In the genomic region with DNA sequence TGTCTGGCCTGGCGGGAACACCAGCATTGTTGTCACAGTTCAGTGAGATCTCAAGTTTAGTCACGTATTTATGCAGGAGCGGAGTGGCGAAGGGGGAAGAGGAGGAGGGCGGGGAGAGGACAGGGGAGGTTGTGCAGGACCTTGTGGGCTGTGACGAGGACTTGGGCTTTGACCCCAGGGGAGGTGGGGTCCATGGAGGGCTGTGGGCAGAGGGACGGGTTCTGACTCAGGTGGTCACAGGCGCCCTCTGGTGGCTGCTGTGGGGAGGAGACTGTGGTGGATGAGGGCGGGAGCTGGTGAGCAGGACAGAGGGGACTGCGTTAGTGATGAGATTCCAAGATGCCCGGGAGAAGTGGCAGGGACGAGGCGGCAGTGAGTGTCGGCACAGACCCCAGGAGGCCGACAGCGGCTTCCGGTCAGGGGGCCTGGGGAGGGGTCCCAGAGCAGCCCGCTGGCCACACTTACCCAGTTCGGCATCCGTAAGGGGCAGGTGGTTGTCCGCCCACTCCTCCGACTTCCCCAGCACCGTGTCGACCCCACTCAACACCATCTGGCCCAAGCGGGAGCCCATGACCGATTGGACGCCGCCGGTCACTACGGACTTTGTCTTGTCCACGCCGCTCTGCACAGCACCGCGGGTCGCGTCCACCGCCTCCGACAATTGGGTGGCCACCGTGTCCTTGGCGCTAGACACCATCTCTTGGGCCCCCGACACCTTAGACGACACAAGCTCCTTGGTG, we compare ENCODE assay signal across 8 cellular contexts. TPM values are rescaled to one million over a fixed set of nuclear protein-coding genes. Genes with fewer than 3 reads are reported as not detected.
DNase-seq lines count a peak whose midpoint lies in the region; ATAC-seq and TF ChIP-seq lines count a peak whose summit lies in the region.

No MANE protein-coding gene starts in this region.

- ATAC-seq in CD4-positive, alpha-beta T cell (ENCODE audit: poor library complexity): peak; percentile 84
- peak; percentile 91 for ATAC-seq in Right ventricle myocardium superior (ENCODE audit: poor library complexity)
- ATAC-seq in aorta (ENCODE audit: low FRiP score): peak; percentile 87
- ATAC-seq in HG03025 (IDR thresholded peaks at IDR 0.05; ENCODE audit: low FRiP score, unreplicated experiment): no peak

- H3K36me3 Mint-ChIP-seq in CD4-positive, alpha-beta T cell (ENCODE audit: low read depth): peaks cover 35% of the 10 kb centered on the region
- H3K36me3 Mint-ChIP-seq in progenitor cell of endocrine pancreas (ENCODE audit: insufficient read depth): peaks cover 13% of the 10 kb centered on the region

- H3K27ac ChIP-seq in CD4-positive, alpha-beta T cell (ENCODE audit: low read depth, low read length): no peak overlapping the region
- H3K27ac ChIP-seq in HL-60 (replicated peaks): no peak overlapping the region
- H3K27ac ChIP-seq in SJSA1: no peak overlapping the region
- no peak overlapping the region for H3K27ac ChIP-seq in aorta (ENCODE audit: low read depth in 1 of 2, low read length in 2 of 2)

- intact Hi-C loops in CD4-positive, alpha-beta T cell (cut with DNase I, micrococcal nuclease): loop anchor here (1.0 kb wide), 2 partner anchors 42 to 180 kb away; no protein-coding TSS in a partner anchor
- intact Hi-C loops in Right ventricle myocardium superior (cut with DNase I) (loop anchor here (1.0 kb wide), 1 partner anchor 42 kb away; no protein-coding TSS in a partner anchor), aorta (cut with DNase I) (loop anchor here (1.0 kb wide), 1 partner anchor 42 kb away; no protein-coding TSS in a partner anchor)

- DNase-seq in CD4-positive, alpha-beta T cell: peak; percentile 63 to 79 (median 70)
- DNase-seq in HL-60 (ENCODE audit: low read depth in 1 of 2, low spot score in 1 of 2) (peak in 1 of 2 experiments; percentile 47), SJSA1 (ENCODE audit: low read depth in 1 of 2, low spot score in 2 of 2) (peak; percentile 54 to 83), Right ventricle myocardium superior (peak; percentile 88), progenitor cell of endocrine pancreas (ENCODE audit: low spot score, unreplicated experiment) (peak; percentile 68), aorta (peak; percentile 79 to 93)
- DNase-seq in activated naive CD4-positive, alpha-beta T cell treated with Interleukin-2 at 50 U/mL for 16 hours: peak; percentile 80

- H3K27ac Mint-ChIP-seq in CD4-positive, alpha-beta T cell: no peak overlapping the region
- H3K27ac Mint-ChIP-seq in progenitor cell of endocrine pancreas: peak overlapping the region; percentile 51

- no peaks in the 10 kb centered on the region for H3K27me3 Mint-ChIP-seq in CD4-positive, alpha-beta T cell
- H3K27me3 Mint-ChIP-seq in progenitor cell of endocrine pancreas: no peaks in the 10 kb centered on the region

- H3K9me3 ChIP-seq in CD4-positive, alpha-beta T cell (ENCODE audit: control insufficient read depth, low read length): no peaks in the 10 kb centered on the region
- no peaks in the 10 kb centered on the region for H3K9me3 ChIP-seq in SJSA1 (replicated peaks)
- no peaks in the 10 kb centered on the region for H3K9me3 ChIP-seq in aorta (ENCODE audit: control insufficient read depth, low read length)

- CTCF ChIA-PET in CD4-positive, alpha-beta T cell (lab: Charles Lee): interaction anchor here (0.6 to 5.4 kb wide), 16 partner anchors 13 to 127 kb away, joined by 3 to 76 read pairs (median 4); no protein-coding TSS in a partner anchor

- POLR2A ChIA-PET in CD4-positive, alpha-beta T cell (lab: Charles Lee): interaction anchor here (0.9 to 2.0 kb wide), 2 partner anchors 42 to 60 kb away, joined by 4 to 12 read pairs; no protein-coding TSS in a partner anchor

- peak; percentile 73 for TF ChIP-seq CTCF in CD4-positive, alpha-beta T cell (IDR thresholded peaks at IDR 0.05)
- peak; percentile 56 for TF ChIP-seq CTCF in HL-60 (IDR thresholded peaks at IDR 0.05; ENCODE audit: insufficient read depth, low read length)
- peak; percentile 77 for TF ChIP-seq CTCF in progenitor cell of endocrine pancreas (IDR thresholded peaks at IDR 0.05; ENCODE audit: unreplicated experiment)

- H3K36me3 ChIP-seq in SJSA1 (peaks cover 94% of the 10 kb centered on the region), aorta (ENCODE audit: control insufficient read depth in 1 of 2, insufficient read depth in 2 of 2, low read length in 1 of 2) (peaks cover 0 to 2% of the 10 kb centered on the region in 2 donors)

- no peaks in the 10 kb centered on the region for H3K4me1 Mint-ChIP-seq in CD4-positive, alpha-beta T cell (ENCODE audit: low read depth)
- no peaks in the 10 kb centered on the region for H3K4me1 Mint-ChIP-seq in progenitor cell of endocrine pancreas (ENCODE audit: low read depth)

- 75 to 77% methylated on average over 42 of the region's 42 CpGs for WGBS in aorta, 2 donors

- no peaks in the 10 kb centered on the region for H3K9me3 Mint-ChIP-seq in CD4-positive, alpha-beta T cell
- H3K9me3 Mint-ChIP-seq in progenitor cell of endocrine pancreas (ENCODE audit: low read depth): no peaks in the 10 kb centered on the region

- H3K27me3 ChIP-seq in CD4-positive, alpha-beta T cell (ENCODE audit: control insufficient read depth, insufficient read depth, low read length): no peaks in the 10 kb centered on the region
- H3K27me3 ChIP-seq in HL-60 (ENCODE audit: insufficient read depth, poor library complexity, severe bottlenecking) (no peaks in the 10 kb centered on the region), SJSA1 (replicated peaks) (no peaks in the 10 kb centered on the region), aorta (ENCODE audit: control insufficient read depth in 1 of 2, insufficient read depth in 2 of 2, low read length in 1 of 2) (no peaks in the 10 kb centered on the region)

- H3K4me1 ChIP-seq in SJSA1 (replicated peaks) (peaks cover 2% of the 10 kb centered on the region), aorta (ENCODE audit: control insufficient read depth in 1 of 2, insufficient read depth in 2 of 2, low read length in 2 of 2) (no peaks in the 10 kb centered on the region)

- no peak overlapping the region for H3K4me3 Mint-ChIP-seq in CD4-positive, alpha-beta T cell
- no peak overlapping the region for H3K4me3 Mint-ChIP-seq in progenitor cell of endocrine pancreas (ENCODE audit: low read depth)

- H3K4me3 ChIP-seq in HL-60 (replicated peaks; ENCODE audit: insufficient read depth, low read length): no peak overlapping the region
- no peak overlapping the region for H3K4me3 ChIP-seq in SJSA1
- no peak overlapping the region for H3K4me3 ChIP-seq in aorta (ENCODE audit: low read length in 2 of 2)

RNA-seq across cellular contexts. Expression of a gene that starts 15.7 kb away (rescaled TPM):
- total RNA-seq in CD4-positive, alpha-beta T cell: 10 to 100 TPM; 18.2 to 19.1 TPM
- 178 and 210 TPM in 2 replicates for total RNA-seq in SJSA1 (2014; rRNA removed; shearing (Covaris generic))
- 27.9 TPM for total RNA-seq in Right ventricle myocardium superior
- total RNA-seq in progenitor cell of endocrine pancreas: 40.0 and 43.6 TPM in 2 replicates
- total RNA-seq in aorta: 10 to 100 TPM; 56.4 to 68.4 TPM
- polyA plus RNA-seq in aorta: 10 to 100 TPM; 53.2 to 56.5 TPM

RNA-seq across cellular contexts. Expression of a gene that starts 20.2 kb away (rescaled TPM):
- 10 to 100 TPM; 14.7 to 15.0 TPM for total RNA-seq in CD4-positive, alpha-beta T cell
- total RNA-seq in SJSA1 (2014; rRNA removed; shearing (Covaris generic)): 3.7 and 4.1 TPM in 2 replicates
- total RNA-seq in Right ventricle myocardium superior (7.4 TPM), progenitor cell of endocrine pancreas (3.4 and 4.0 TPM in 2 replicates), aorta (10 to 100 TPM; 14.0 to 18.5 TPM)
- 1 to 10 TPM; 6.9 to 7.7 TPM for polyA plus RNA-seq in aorta

RNA-seq across cellular contexts. Expression of a gene that starts 51.0 kb away (rescaled TPM):
- total RNA-seq in CD4-positive, alpha-beta T cell: 1 to 10 TPM; 4.4 to 4.7 TPM
- not detected in 2 replicates for total RNA-seq in SJSA1 (2014; rRNA removed; shearing (Covaris generic))
- not detected for total RNA-seq in Right ventricle myocardium superior
- total RNA-seq in progenitor cell of endocrine pancreas: not detected in 2 replicates
- under 1 TPM; 0.36 to 0.90 TPM for total RNA-seq in aorta
- polyA plus RNA-seq in aorta: not detected

RNA-seq across cellular contexts. Expression of a gene that starts 57.6 kb away (rescaled TPM):
- under 1 TPM; 0.16 to 0.20 TPM for total RNA-seq in CD4-positive, alpha-beta T cell
- total RNA-seq in SJSA1 (2014; rRNA removed; shearing (Covaris generic)): 65.8 and 85.8 TPM in 2 replicates
- 1.3 TPM for total RNA-seq in Right ventricle myocardium superior
- total RNA-seq in progenitor cell of endocrine pancreas: 60.2 and 63.5 TPM in 2 replicates
- total RNA-seq in aorta: 1 to 10 TPM; 3.4 to 3.9 TPM
- 1 to 10 TPM in 1 of 2 donors, under 1 TPM in 1; 0.64 to 1.1 TPM for polyA plus RNA-seq in aorta
